8 cellular contexts compared by ENCODE assay signal in the genomic region with DNA sequence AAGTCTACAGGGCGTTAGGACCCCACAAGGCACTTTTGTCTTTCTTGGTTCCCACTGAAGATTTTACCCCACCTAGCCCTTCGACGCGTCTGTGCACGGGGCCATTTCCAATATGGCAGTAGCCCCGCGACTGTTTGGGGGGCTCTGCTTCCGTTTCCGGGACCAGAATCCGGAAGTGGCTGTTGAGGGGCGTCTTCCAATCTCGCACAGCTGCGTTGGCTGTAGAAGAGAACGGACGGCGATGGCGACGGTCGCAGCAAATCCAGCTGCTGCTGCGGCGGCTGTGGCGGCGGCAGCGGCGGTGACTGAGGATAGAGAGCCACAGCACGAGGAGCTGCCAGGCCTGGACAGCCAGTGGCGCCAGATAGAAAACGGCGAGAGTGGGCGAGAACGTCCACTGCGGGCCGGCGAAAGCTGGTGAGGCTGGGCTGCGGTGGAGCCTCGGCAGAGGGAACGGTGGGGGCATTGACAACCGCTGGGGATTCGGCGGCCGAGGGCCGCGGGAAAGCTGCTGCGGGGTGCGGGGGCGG. TPM values are rescaled to one million over a fixed set of nuclear protein-coding genes. Genes with fewer than 3 reads are reported as not detected.
DNase-seq lines count a peak whose midpoint lies in the region; ATAC-seq and TF ChIP-seq lines count a peak whose summit lies in the region.

A gene (plus strand): TSS at position 207 of the 530 bp plus-strand sequence. CDS start 35 bp downstream, at position 242.

- H3K36me3 Mint-ChIP-seq in activated naive CD8-positive, alpha-beta T cell treated with anti-CD3 and anti-CD28 coated beads, Interleukin-2, amount 10 ng/mL, durations not matched to agents 7 days and 5 days, result peaks cover 14% of the 10 kb centered on the region
- H3K36me3 Mint-ChIP-seq in osteocyte (ENCODE audit: unreplicated experiment), result peaks cover 21% of the 10 kb centered on the region

- ATAC-seq in GM18868 (IDR thresholded peaks at IDR 0.05; ENCODE audit: unreplicated experiment), result peak; percentile 33
- ATAC-seq in activated naive CD8-positive, alpha-beta T cell treated with anti-CD3 and anti-CD28 coated beads, Interleukin-2, amount 10 ng/mL, durations not matched to agents 7 days and 5 days (ENCODE audit: low read depth), result peak; percentile 44

- H3K27me3 Mint-ChIP-seq in activated naive CD8-positive, alpha-beta T cell treated with anti-CD3 and anti-CD28 coated beads, Interleukin-2, amount 10 ng/mL, durations not matched to agents 7 days and 5 days, result no peaks in the 10 kb centered on the region
- H3K27me3 Mint-ChIP-seq in osteocyte (ENCODE audit: unreplicated experiment), result no peaks in the 10 kb centered on the region

- peak within 1 kb of the TSS; percentile 98 for H3K27ac ChIP-seq in AG04450 (ENCODE audit: low read depth, low read length)
- H3K27ac ChIP-seq in RWPE1, result peak within 1 kb of the TSS; percentile 92

- peaks cover 13% of the 10 kb centered on the region for H3K4me1 Mint-ChIP-seq in activated naive CD8-positive, alpha-beta T cell treated with anti-CD3 and anti-CD28 coated beads, Interleukin-2, amount 10 ng/mL, durations not matched to agents 7 days and 5 days
- H3K4me1 Mint-ChIP-seq in osteocyte (ENCODE audit: unreplicated experiment), result peaks cover 37% of the 10 kb centered on the region

- H3K27me3 ChIP-seq in AG04450 (ENCODE audit: control insufficient read depth, insufficient read depth, low read length), result no peaks in the 10 kb centered on the region

- H3K9me3 ChIP-seq in AG04450 (ENCODE audit: control insufficient read depth, insufficient read depth, low read length), result no peaks in the 10 kb centered on the region

- intact Hi-C loops in head of caudate nucleus (cut with DNase I), result loop anchor here (1.0 kb wide), 1 partner anchor 14 kb away; no protein-coding TSS in a partner anchor

- POLR2A ChIA-PET in AG04450 (lab: Yijun Ruan, JAX), result interaction anchor here (0.6 to 1.6 kb wide), 6 partner anchors 15 to 290 kb away, joined by 3 to 14 read pairs (median 4); a partner anchor contains a TSS
- POLR2A ChIA-PET in RWPE1 (lab: Yijun Ruan, JAX; ENCODE audit: low non-redundant PET), result interaction anchor here (0.6 to 0.9 kb wide), 4 partner anchors 15 to 99 kb away, joined by 3 to 5 read pairs (median 5); no protein-coding TSS in a partner anchor
- POLR2A ChIA-PET in activated naive CD8-positive, alpha-beta T cell treated with anti-CD3 and anti-CD28 coated beads, Interleukin-2, amount 10 ng/mL, durations not matched to agents 7 days and 5 days (lab: Charles Lee), result interaction anchor here (0.6 to 3.4 kb wide), 12 partner anchors 13 to 416 kb away, joined by 3 to 49 read pairs (median 4); a partner anchor contains a TSS

- peak within 1 kb of the TSS; percentile 99 for H3K27ac Mint-ChIP-seq in activated naive CD8-positive, alpha-beta T cell treated with anti-CD3 and anti-CD28 coated beads, Interleukin-2, amount 10 ng/mL, durations not matched to agents 7 days and 5 days
- peak within 1 kb of the TSS; percentile 100 for H3K27ac Mint-ChIP-seq in osteocyte (ENCODE audit: unreplicated experiment)

- peak within 1 kb of the TSS; percentile 76 for H3K4me3 ChIP-seq in AG04450 (ENCODE audit: low read depth, low read length)

- no peak for DNase-seq in AG04450 (ENCODE audit: low read depth, low spot score)
- peak; percentile 9 for DNase-seq in HS-27A (ENCODE audit: low read depth)
- DNase-seq in RWPE1 (ENCODE audit: low spot score), result no peak
- DNase-seq in activated naive CD8-positive, alpha-beta T cell treated with anti-CD3 and anti-CD28 coated beads, Interleukin-2, amount 10 ng/mL, durations not matched to agents 7 days and 5 days, result peak; percentile 67
- peak; percentile 17 to 83 (median 60) for DNase-seq in head of caudate nucleus
- no peak for DNase-seq in osteocyte (ENCODE audit: extremely low spot score, unreplicated experiment)
- DNase-seq in AML-193 (lab: John Stamatoyannopoulos, UW), result no peak

- H3K9me3 Mint-ChIP-seq in activated naive CD8-positive, alpha-beta T cell treated with anti-CD3 and anti-CD28 coated beads, Interleukin-2, amount 10 ng/mL, durations not matched to agents 7 days and 5 days, result no peaks in the 10 kb centered on the region
- no peaks in the 10 kb centered on the region for H3K9me3 Mint-ChIP-seq in osteocyte (ENCODE audit: unreplicated experiment)

- CTCF ChIA-PET in AG04450 (lab: Charles Lee) (interaction anchor here (0.6 to 1.2 kb wide), 2 partner anchors 53 to 293 kb away, joined by 3 to 7 read pairs; no protein-coding TSS in a partner anchor), RWPE1 (lab: Yijun Ruan, JAX) (interaction anchor here (0.9 kb wide), 1 partner anchor 291 kb away, joined by 4 read pairs; no protein-coding TSS in a partner anchor)

- TF ChIP-seq CTCF in AG04450 (IDR thresholded peaks at IDR 0.05; ENCODE audit: low read depth, low read length), result no peak
- TF ChIP-seq CTCF in RWPE1 (conservative IDR thresholded peaks at IDR 0.05; ENCODE audit: low read depth), result no peak
- TF ChIP-seq CTCF in osteocyte (IDR thresholded peaks at IDR 0.05), result no peak

- peak within 1 kb of the TSS; percentile 96 for H3K4me3 Mint-ChIP-seq in activated naive CD8-positive, alpha-beta T cell treated with anti-CD3 and anti-CD28 coated beads, Interleukin-2, amount 10 ng/mL, durations not matched to agents 7 days and 5 days
- H3K4me3 Mint-ChIP-seq in osteocyte (ENCODE audit: unreplicated experiment), result peak within 1 kb of the TSS; percentile 96

RNA-seq across cellular contexts. Expression of the gene that starts here (rescaled TPM):
- polyA plus RNA-seq in AG04450 (2011; rRNA removed), result 31.5 and 41.3 TPM in 2 replicates
- 86.4 and 126 TPM in 2 replicates for polyA minus RNA-seq in AG04450 (2011; rRNA and poly(A)+ RNA removed)
- total RNA-seq in activated naive CD8-positive, alpha-beta T cell treated with anti-CD3 and anti-CD28 coated beads, Interleukin-2, amount 10 ng/mL, durations not matched to agents 7 days and 5 days, result 100 to 1,000 TPM; 101 TPM
- total RNA-seq in osteocyte, result 194 and 203 TPM in 2 replicates

Comparison
In these comparisons a context has a peak if more than half of its experiments do, and no peak if none do; other contexts are left out.
1. DNase-seq: peak in HS-27A (single experiment), activated naive CD8-positive, alpha-beta T cell treated with anti-CD3 and anti-CD28 coated beads, Interleukin-2, amount 10 ng/mL, durations not matched to agents 7 days and 5 days (single experiment) and head of caudate nucleus (42 of 42); none in AG04450 (single experiment), RWPE1 (single experiment), osteocyte (single experiment) and AML-193 (0 of 2).